In genomic region chr17:4777969-4778760, GRCh38 we compare ENCODE assay signal across 1 cellular context.
TF ChIP-seq lines count a peak whose summit lies in the region.

No MANE protein-coding gene starts in this region.

TF ChIP-seq in HepG2, 621 proteins besides CTCF, POLR2A, EP300 and RAD21 (continued from another document and continues in another):
- TF ChIP-seq HMGXB4 (CRISPR knock-in tag; IDR thresholded peaks at IDR 0.05; ENCODE audit: borderline replicate concordance in 1 of 2, low read depth in 1 of 2) (0 out of 4 replicates have a peak, but pooled peaks of 1 of the 2 experiments have one; percentile 38), PCBP2 (optimal IDR thresholded peaks at IDR 0.05; ENCODE audit: low read depth, low read length, poor library complexity, severe bottlenecking) (no peak), NFE2L1 (CRISPR knock-in tag; IDR thresholded peaks at IDR 0.05; ENCODE audit: borderline replicate concordance) (no peak), ZNF33B (CRISPR knock-in tag; IDR thresholded peaks at IDR 0.05) (0 out of 2 replicates have a peak, but pooled peaks have one; percentile 62), SIN3A (IDR thresholded peaks at IDR 0.05; ENCODE audit: borderline replicate concordance, low read depth, low read length) (no peak), ZNF264 (CRISPR knock-in tag; IDR thresholded peaks at IDR 0.05) (peak; percentile 81; the same call in 1 of the 2 replicates), ZNF232 (CRISPR knock-in tag; IDR thresholded peaks at IDR 0.05; ENCODE audit: borderline replicate concordance) (peak; percentile 73; the same call in 1 of the 2 replicates), GLMP (CRISPR knock-in tag; IDR thresholded peaks at IDR 0.05; ENCODE audit: borderline replicate concordance) (no peak), BCL6 (CRISPR knock-in tag; IDR thresholded peaks at IDR 0.05) (peak; percentile 77), MXD4 (CRISPR knock-in tag; IDR thresholded peaks at IDR 0.05) (no peak), TGIF2 (CRISPR knock-in tag; IDR thresholded peaks at IDR 0.05) (peak; percentile 80), ATRX (CRISPR knock-in tag; IDR thresholded peaks at IDR 0.05; ENCODE audit: borderline replicate concordance) (no peak), GATAD2A (CRISPR knock-in tag; IDR thresholded peaks at IDR 0.05) (peak; percentile 93), MXI1 (IDR thresholded peaks at IDR 0.05; ENCODE audit: borderline replicate concordance, low read depth, low read length) (no peak), ZBTB3 (CRISPR knock-in tag; IDR thresholded peaks at IDR 0.05; ENCODE audit: borderline replicate concordance, low read depth) (peak; percentile 80; the same call in 1 of the 2 replicates), CBX5 (CRISPR knock-in tag; IDR thresholded peaks at IDR 0.05; ENCODE audit: borderline replicate concordance) (peak; percentile 79), ZNF335 (CRISPR knock-in tag; IDR thresholded peaks at IDR 0.05) (peak; percentile 69; the same call in 1 of the 2 replicates), FOXA3 (CRISPR knock-in tag; IDR thresholded peaks at IDR 0.05) (peak; percentile 88), ZNF891 (CRISPR knock-in tag; IDR thresholded peaks at IDR 0.05) (no peak), ZBTB42 (CRISPR knock-in tag; IDR thresholded peaks at IDR 0.05) (peak; percentile 39; the same call in 1 of the 2 replicates), ZNF12 (CRISPR knock-in tag; IDR thresholded peaks at IDR 0.05) (peak; percentile 87), ZNF557 (CRISPR knock-in tag; IDR thresholded peaks at IDR 0.05) (0 out of 2 replicates have a peak, but pooled peaks have one; percentile 59), HMG20B (CRISPR knock-in tag; conservative IDR thresholded peaks at IDR 0.05) (0 out of 2 replicates have a peak, but pooled peaks have one; percentile 67), MZF1 (CRISPR knock-in tag; IDR thresholded peaks at IDR 0.05; ENCODE audit: borderline replicate concordance) (0 out of 2 replicates have a peak, but pooled peaks have one; percentile 60), HNF4A (CRISPR knock-in tag; IDR thresholded peaks at IDR 0.05) (peak; percentile 75), FOXP4 (CRISPR knock-in tag; IDR thresholded peaks at IDR 0.05) (peak; percentile 90), CEBPB (IDR thresholded peaks at IDR 0.05; ENCODE audit: borderline replicate concordance, low read depth, low read length) (peak; percentile 93), FIP1L1 (IDR thresholded peaks at IDR 0.05; ENCODE audit: borderline replicate concordance, insufficient read depth, low read depth, low read length) (no peak), RCOR2 (CRISPR knock-in tag; IDR thresholded peaks at IDR 0.05) (peak; percentile 90), ATAD3A (CRISPR knock-in tag; IDR thresholded peaks at IDR 0.05) (no peak), ZNF451 (CRISPR knock-in tag; IDR thresholded peaks at IDR 0.05) (peak; percentile 52; the same call in 1 of the 2 replicates), THRA (CRISPR knock-in tag; IDR thresholded peaks at IDR 0.05; ENCODE audit: borderline replicate concordance) (0 out of 2 replicates have a peak, but pooled peaks have one; percentile 62), KDM2A (CRISPR knock-in tag; IDR thresholded peaks at IDR 0.05; ENCODE audit: borderline replicate concordance, low read depth) (peak; percentile 37; the same call in 1 of the 2 replicates), ZNF543 (CRISPR knock-in tag; IDR thresholded peaks at IDR 0.05) (0 out of 2 replicates have a peak, but pooled peaks have one; percentile 42), HNRNPL (IDR thresholded peaks at IDR 0.05; ENCODE audit: low read depth, low read length) (no peak), ZNF484 (CRISPR knock-in tag; IDR thresholded peaks at IDR 0.05; ENCODE audit: borderline replicate concordance, low read depth) (no peak), KLF15 (CRISPR knock-in tag; IDR thresholded peaks at IDR 0.05; ENCODE audit: borderline replicate concordance) (no peak), MEIS2 (CRISPR knock-in tag; IDR thresholded peaks at IDR 0.05) (peak; percentile 83; the same call in 1 of the 2 replicates), THYN1 (CRISPR knock-in tag; IDR thresholded peaks at IDR 0.05; ENCODE audit: borderline replicate concordance, low read depth) (no peak), SKI (IDR thresholded peaks at IDR 0.05; ENCODE audit: partially characterized antibody) (peak; percentile 62), ZNF879 (CRISPR knock-in tag; IDR thresholded peaks at IDR 0.05) (0 out of 2 replicates have a peak, but pooled peaks have one; percentile 52)
- TF ChIP-seq, protein P1, sequence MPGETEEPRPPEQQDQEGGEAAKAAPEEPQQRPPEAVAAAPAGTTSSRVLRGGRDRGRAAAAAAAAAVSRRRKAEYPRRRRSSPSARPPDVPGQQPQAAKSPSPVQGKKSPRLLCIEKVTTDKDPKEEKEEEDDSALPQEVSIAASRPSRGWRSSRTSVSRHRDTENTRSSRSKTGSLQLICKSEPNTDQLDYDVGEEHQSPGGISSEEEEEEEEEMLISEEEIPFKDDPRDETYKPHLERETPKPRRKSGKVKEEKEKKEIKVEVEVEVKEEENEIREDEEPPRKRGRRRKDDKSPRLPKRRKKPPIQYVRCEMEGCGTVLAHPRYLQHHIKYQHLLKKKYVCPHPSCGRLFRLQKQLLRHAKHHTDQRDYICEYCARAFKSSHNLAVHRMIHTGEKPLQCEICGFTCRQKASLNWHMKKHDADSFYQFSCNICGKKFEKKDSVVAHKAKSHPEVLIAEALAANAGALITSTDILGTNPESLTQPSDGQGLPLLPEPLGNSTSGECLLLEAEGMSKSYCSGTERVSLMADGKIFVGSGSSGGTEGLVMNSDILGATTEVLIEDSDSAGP (CRISPR knock-in tag; IDR thresholded peaks at IDR 0.05; ENCODE audit: borderline replicate concordance): no peak; the same call in 1 of the 2 replicates
- TF ChIP-seq, protein P2, sequence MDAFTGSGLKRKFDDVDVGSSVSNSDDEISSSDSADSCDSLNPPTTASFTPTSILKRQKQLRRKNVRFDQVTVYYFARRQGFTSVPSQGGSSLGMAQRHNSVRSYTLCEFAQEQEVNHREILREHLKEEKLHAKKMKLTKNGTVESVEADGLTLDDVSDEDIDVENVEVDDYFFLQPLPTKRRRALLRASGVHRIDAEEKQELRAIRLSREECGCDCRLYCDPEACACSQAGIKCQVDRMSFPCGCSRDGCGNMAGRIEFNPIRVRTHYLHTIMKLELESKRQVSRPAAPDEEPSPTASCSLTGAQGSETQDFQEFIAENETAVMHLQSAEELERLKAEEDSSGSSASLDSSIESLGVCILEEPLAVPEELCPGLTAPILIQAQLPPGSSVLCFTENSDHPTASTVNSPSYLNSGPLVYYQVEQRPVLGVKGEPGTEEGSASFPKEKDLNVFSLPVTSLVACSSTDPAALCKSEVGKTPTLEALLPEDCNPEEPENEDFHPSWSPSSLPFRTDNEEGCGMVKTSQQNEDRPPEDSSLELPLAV (CRISPR knock-in tag; conservative IDR thresholded peaks at IDR 0.05; ENCODE audit: low read depth): no peak
- TF ChIP-seq, protein P3, sequence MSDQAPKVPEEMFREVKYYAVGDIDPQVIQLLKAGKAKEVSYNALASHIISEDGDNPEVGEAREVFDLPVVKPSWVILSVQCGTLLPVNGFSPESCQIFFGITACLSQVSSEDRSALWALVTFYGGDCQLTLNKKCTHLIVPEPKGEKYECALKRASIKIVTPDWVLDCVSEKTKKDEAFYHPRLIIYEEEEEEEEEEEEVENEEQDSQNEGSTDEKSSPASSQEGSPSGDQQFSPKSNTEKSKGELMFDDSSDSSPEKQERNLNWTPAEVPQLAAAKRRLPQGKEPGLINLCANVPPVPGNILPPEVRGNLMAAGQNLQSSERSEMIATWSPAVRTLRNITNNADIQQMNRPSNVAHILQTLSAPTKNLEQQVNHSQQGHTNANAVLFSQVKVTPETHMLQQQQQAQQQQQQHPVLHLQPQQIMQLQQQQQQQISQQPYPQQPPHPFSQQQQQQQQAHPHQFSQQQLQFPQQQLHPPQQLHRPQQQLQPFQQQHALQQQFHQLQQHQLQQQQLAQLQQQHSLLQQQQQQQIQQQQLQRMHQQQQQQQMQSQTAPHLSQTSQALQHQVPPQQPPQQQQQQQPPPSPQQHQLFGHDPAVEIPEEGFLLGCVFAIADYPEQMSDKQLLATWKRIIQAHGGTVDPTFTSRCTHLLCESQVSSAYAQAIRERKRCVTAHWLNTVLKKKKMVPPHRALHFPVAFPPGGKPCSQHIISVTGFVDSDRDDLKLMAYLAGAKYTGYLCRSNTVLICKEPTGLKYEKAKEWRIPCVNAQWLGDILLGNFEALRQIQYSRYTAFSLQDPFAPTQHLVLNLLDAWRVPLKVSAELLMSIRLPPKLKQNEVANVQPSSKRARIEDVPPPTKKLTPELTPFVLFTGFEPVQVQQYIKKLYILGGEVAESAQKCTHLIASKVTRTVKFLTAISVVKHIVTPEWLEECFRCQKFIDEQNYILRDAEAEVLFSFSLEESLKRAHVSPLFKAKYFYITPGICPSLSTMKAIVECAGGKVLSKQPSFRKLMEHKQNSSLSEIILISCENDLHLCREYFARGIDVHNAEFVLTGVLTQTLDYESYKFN (CRISPR knock-in tag; conservative IDR thresholded peaks at IDR 0.05): peak; percentile 81
- TF ChIP-seq, protein P4, sequence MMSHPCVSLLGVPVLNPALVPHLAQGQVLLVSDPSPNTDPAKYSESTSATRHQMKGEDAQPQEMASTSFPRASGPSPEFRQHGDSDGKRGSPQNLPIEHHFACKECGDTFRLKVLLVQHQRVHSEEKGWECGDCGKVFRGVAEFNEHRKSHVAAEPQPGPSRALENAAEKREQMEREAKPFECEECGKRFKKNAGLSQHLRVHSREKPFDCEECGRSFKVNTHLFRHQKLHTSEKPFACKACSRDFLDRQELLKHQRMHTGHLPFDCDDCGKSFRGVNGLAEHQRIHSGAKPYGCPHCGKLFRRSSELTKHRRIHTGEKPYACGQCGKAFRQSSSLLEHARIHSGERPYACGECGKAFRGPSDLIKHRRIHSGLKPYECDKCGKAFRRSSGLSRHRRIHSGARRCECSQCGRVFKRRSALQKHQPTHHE (CRISPR knock-in tag; IDR thresholded peaks at IDR 0.05; ENCODE audit: borderline replicate concordance): no peak
- TF ChIP-seq, protein P5, sequence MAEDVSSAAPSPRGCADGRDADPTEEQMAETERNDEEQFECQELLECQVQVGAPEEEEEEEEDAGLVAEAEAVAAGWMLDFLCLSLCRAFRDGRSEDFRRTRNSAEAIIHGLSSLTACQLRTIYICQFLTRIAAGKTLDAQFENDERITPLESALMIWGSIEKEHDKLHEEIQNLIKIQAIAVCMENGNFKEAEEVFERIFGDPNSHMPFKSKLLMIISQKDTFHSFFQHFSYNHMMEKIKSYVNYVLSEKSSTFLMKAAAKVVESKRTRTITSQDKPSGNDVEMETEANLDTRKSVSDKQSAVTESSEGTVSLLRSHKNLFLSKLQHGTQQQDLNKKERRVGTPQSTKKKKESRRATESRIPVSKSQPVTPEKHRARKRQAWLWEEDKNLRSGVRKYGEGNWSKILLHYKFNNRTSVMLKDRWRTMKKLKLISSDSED (CRISPR knock-in tag; IDR thresholded peaks at IDR 0.05): no peak
